Comparison of ENCODE assay signal across 17 cellular contexts in the genomic region with DNA sequence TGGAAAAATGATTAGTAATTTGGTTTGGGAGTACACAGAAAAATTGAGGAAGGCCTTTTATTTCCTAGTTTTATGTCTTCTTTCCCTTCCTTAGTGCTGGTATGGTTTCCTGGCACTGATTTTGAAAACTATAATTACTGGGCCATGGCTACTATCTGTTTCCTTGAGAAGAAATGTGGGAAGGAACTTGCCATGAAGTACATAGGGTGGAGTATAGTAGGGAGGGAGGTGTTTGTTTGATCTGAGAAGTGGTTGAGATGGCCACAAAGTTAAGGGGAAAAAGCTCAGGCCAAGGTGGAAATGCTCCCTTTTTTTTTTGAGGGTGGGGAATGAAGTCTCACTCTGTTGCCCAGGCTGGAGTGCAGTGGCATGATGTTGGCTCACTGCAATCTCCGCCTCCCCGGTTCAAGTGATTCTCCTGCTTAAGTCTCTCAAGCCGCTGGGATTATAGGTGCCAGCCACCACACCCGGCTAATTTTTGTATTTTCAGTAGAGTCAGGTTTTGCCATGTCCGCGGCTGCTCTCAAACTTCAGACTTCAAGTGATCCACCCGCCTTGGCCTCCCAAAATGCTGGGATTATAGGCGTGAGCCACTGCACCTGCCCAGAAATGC. TPM values are rescaled to one million over a fixed set of nuclear protein-coding genes. Genes with fewer than 3 reads are reported as not detected.
DNase-seq lines count a peak whose midpoint lies in the region; ATAC-seq, FAIRE-seq and TF ChIP-seq lines count a peak whose summit lies in the region.
"Had no signal": no experiment of that assay in that cellular context is flagged by ENCODE, and none has a peak within 500 bp of the region (broad histone marks: within the 10 kb centered on the region; RNA-seq: fewer than 3 reads in every experiment).

No MANE protein-coding gene starts in this region.

- H3K36me3 ChIP-seq in GM23248 (ENCODE audit: low read depth) = no peaks in the 10 kb centered on the region
- no peaks in the 10 kb centered on the region for H3K36me3 ChIP-seq in K562 (ENCODE audit: control insufficient read depth, insufficient read depth, low read length)
- H3K36me3 ChIP-seq in tibial nerve = no peaks in the 10 kb centered on the region
- H3K36me3 ChIP-seq: right lobe of liver had no signal

- H3K79me2 ChIP-seq in GM23248 (ENCODE audit: insufficient read depth) (no peaks in the 10 kb centered on the region), K562 (ENCODE audit: control insufficient read depth, insufficient read depth, low read length) (no peaks in the 10 kb centered on the region)

- CTCF ChIA-PET in K562 (lab: Yijun Ruan, JAX; ENCODE audit: low intra/inter-chr PET ratio) = no interaction called here

- H3K9me3 Mint-ChIP-seq in nephron progenitor cell = no peaks in the 10 kb centered on the region
- H3K9me3 Mint-ChIP-seq: HFFc6 had no signal

- H3K4me1 ChIP-seq in GM23248 (ENCODE audit: insufficient read depth) (peaks cover 10% of the 10 kb centered on the region; the same call in 1 of the 2 replicates), K562 (replicated peaks in 1 of 2; ENCODE audit: control insufficient read depth in 2 of 2, insufficient read depth in 2 of 2, low read length in 2 of 2) (peaks cover 11 to 14% of the 10 kb centered on the region in 2 experiments), tibial nerve (peaks cover 0 to 40% (median 20%) of the 10 kb centered on the region in 4 donors)

- H4K20me1 ChIP-seq in GM23248 (ENCODE audit: insufficient read depth) = no peaks in the 10 kb centered on the region
- H4K20me1 ChIP-seq in K562 (replicated peaks; ENCODE audit: control insufficient read depth, insufficient read depth, low read length) = no peaks in the 10 kb centered on the region

- peaks cover 13% of the 10 kb centered on the region for H3K27me3 Mint-ChIP-seq in nephron progenitor cell (ENCODE audit: low read depth, poor library complexity)

- no peaks in the 10 kb centered on the region for H3K9me1 ChIP-seq in K562 (ENCODE audit: control insufficient read depth, insufficient read depth, low read length)

- POLR2A ChIA-PET in K562 (lab: Yijun Ruan, JAX) = interaction anchor here (1.3 to 2.0 kb wide), 6 partner anchors 12 to 31 kb away, joined by 3 to 8 read pairs (median 6); a partner anchor contains a TSS

- DNase-seq in GM23248 (no peak), K562 (ENCODE audit: extremely low read depth in 1 of 4, low spot score in 3 of 4) (no peak), nephron progenitor cell (no peak), tibial nerve (ENCODE audit: low spot score in 2 of 2) (no peak)
- DNase-seq in activated CD8-positive, alpha-beta memory T cell treated with anti-CD3 and anti-CD28 coated beads, Interleukin-2, amount 50 U/mL, for 48 hours = no peak
- DNase-seq: activated naive CD4-positive, alpha-beta T cell treated with anti-CD3 and anti-CD28 coated beads, Interleukin-2, amount 50 U/mL, for 16 hours; foreskin keratinocyte; GF-D8; HFFc6; IMR-90; mesenchymal stem cell; NCI-H2107; right lobe of liver; stimulated activated CD4-positive, alpha-beta T cell treated with anti-CD3 and anti-CD28 coated beads, Interleukin-4, amount 100 ng/mL, for 24 hours had no signal

- TF ChIP-seq RAD21 in K562 (CRISPR knock-in tag; conservative IDR thresholded peaks at IDR 0.05 in 1 of 2, IDR thresholded peaks at IDR 0.05 in 1 of 2) = no peak

- H3K9me3 ChIP-seq in GM23248 (ENCODE audit: low read depth) (no peaks in the 10 kb centered on the region), K562 (replicated peaks; ENCODE audit: control insufficient read depth, insufficient read depth, low read depth, low read length) (no peaks in the 10 kb centered on the region), tibial nerve (no peaks in the 10 kb centered on the region)
- H3K9me3 ChIP-seq: right lobe of liver had no signal

- peaks cover 15% of the 10 kb centered on the region for H3K4me1 Mint-ChIP-seq in nephron progenitor cell

- BruUV-seq in K562 (replicated peaks; lab: Mats Ljungman, UMichigan) = no TSS peak

- intact Hi-C loops in K562 (cut with micrococcal nuclease) = loop anchor here (10.0 kb wide), 1 partner anchor 285 kb away; no protein-coding TSS in a partner anchor

- H2AFZ ChIP-seq in GM23248 (peak overlapping the region; percentile 10; the same call in 1 of the 2 replicates), K562 (ENCODE audit: low read depth, low read length) (peak overlapping the region; percentile 22; the same call in 1 of the 2 replicates)

- H3K27ac ChIP-seq in GM23248 = no peak overlapping the region
- peak overlapping the region; percentile 25; the same call in 1 of the 3 replicates for H3K27ac ChIP-seq in K562 (ENCODE audit: extremely low read depth, low read depth, low read length)
- peak overlapping the region in 2 of 4 donors; percentile 65 to 92 for H3K27ac ChIP-seq in tibial nerve
- H3K27ac ChIP-seq: foreskin keratinocyte had no signal

- peaks cover 14% of the 10 kb centered on the region for H3F3A ChIP-seq in GM23248 (ENCODE audit: insufficient read depth)

- 91 to 93% methylated on average over 7 to 8 of the region's 8 CpGs for WGBS in GM23248 (ENCODE audit: low coverage in 1 of 2, low lambda C conversion rate in 2 of 2, missing lambda C conversion rate in 2 of 2), 2 experiments
- 93% methylated on average over 4 of the region's 8 CpGs for WGBS in K562 (ENCODE audit: insufficient coverage, low coverage, missing lambda C conversion rate)
- WGBS in tibial nerve, 2 donors = 82 to 85% methylated on average over 8 of the region's 8 CpGs

- no peak overlapping the region for H3K4me3 ChIP-seq in GM23248
- no peak overlapping the region for H3K4me3 ChIP-seq in K562
- H3K4me3 ChIP-seq in tibial nerve = no peak overlapping the region
- H3K4me3 ChIP-seq: right lobe of liver had no signal

- no peak for FAIRE-seq in K562 (lab: Jason Lieb, UNC)

- no peaks in the 10 kb centered on the region for H3K36me3 Mint-ChIP-seq in nephron progenitor cell (ENCODE audit: low read depth)

- no peaks in the 10 kb centered on the region for H3K9me2 ChIP-seq in GM23248 (ENCODE audit: insufficient read depth)

- H3K27ac Mint-ChIP-seq in nephron progenitor cell = peak overlapping the region; percentile 46
- H3K27ac Mint-ChIP-seq: HFFc6 had no signal

- TF ChIP-seq CTCF in K562 (IDR thresholded peaks at IDR 0.05 in 2 of 3, conservative IDR thresholded peaks at IDR 0.05 in 1 of 3; ENCODE audit: insufficient read depth in 2 of 3, low read depth in 1 of 3, low read length in 3 of 3) (no peak), nephron progenitor cell (IDR thresholded peaks at IDR 0.05) (no peak), tibial nerve (IDR thresholded peaks at IDR 0.05) (no peak)

- TF ChIP-seq EP300 in K562 (IDR thresholded peaks at IDR 0.05; ENCODE audit: low read length) (no peak), tibial nerve (IDR thresholded peaks at IDR 0.05) (peak in 1 of 2 donors; percentile 25)

- H3K9ac ChIP-seq in GM23248 (no peak overlapping the region), K562 (ENCODE audit: insufficient read depth in 1 of 2, low read depth in 2 of 2, low read length in 2 of 2) (no peak overlapping the region)

- no peaks in the 10 kb centered on the region for H3K27me3 ChIP-seq in GM23248 (replicated peaks; ENCODE audit: insufficient read depth)
- H3K27me3 ChIP-seq in K562 (ENCODE audit: control insufficient read depth in 2 of 2, insufficient read depth in 2 of 2, low read length in 2 of 2) = no peaks in the 10 kb centered on the region
- H3K27me3 ChIP-seq in tibial nerve = no peaks in the 10 kb centered on the region
- H3K27me3 ChIP-seq: foreskin keratinocyte, right lobe of liver had no signal

- TF ChIP-seq POLR2A in K562 (conservative IDR thresholded peaks at IDR 0.05) = no peak
- no peak for TF ChIP-seq POLR2A in tibial nerve (IDR thresholded peaks at IDR 0.05)

- no peak overlapping the region for H3K4me3 Mint-ChIP-seq in nephron progenitor cell
- H3K4me3 Mint-ChIP-seq: HFFc6 had no signal

- ATAC-seq in K562 = no peak
- no peak for ATAC-seq in HG02759 (IDR thresholded peaks at IDR 0.05; ENCODE audit: unreplicated experiment)
- ATAC-seq: activated CD4-positive, CD25-positive, alpha-beta regulatory T cell treated with anti-CD3 and anti-CD28 coated beads, Interleukin-2, amount 50 U/mL, for 24 hours; foreskin keratinocyte; right lobe of liver had no signal

- H3K4me2 ChIP-seq in GM23248 (ENCODE audit: unreplicated experiment) = no peak overlapping the region
- no peak overlapping the region for H3K4me2 ChIP-seq in K562 (ENCODE audit: insufficient read depth, low read length)

- in situ Hi-C loops in GM23248 (cut with MboI) = no loop called here
- in situ Hi-C loops in K562 (cut with MboI) = loop anchor here (5.0 kb wide), 1 partner anchor 163 kb away; a partner anchor contains a TSS

RNA-seq across cellular contexts. Expression of a gene that starts 11.3 kb away (rescaled TPM):
- not detected in 2 replicates for total RNA-seq in GM23248 (2014; rRNA removed; shearing (Covaris generic))
- polyA plus RNA-seq in GM23248 (2016; fragmentation: Nextera tagmentation; extraction: Ambion mirVana) (not detected in 2 replicates), K562 (2011; rRNA removed) (3.2 and 6.6 TPM in 2 replicates), K562 (2014; fragmentation: Illumina TruSeq; extraction: Trizol) (2.7 and 3.0 TPM in 2 replicates), K562 (2014; fragmentation: Nextera tagmentation; extraction: Ambion mirVana) (1 to 10 TPM; 1.0 to 1.3 TPM), K562 (2014; rRNA removed) (2.4 and 5.5 TPM in 2 replicates)
- total RNA-seq in K562 (2011; cell fraction: chromatin; rRNA removed; ENCODE audit: low replicate concordance) = 6.4 and 7.7 TPM in 2 replicates
- 5.4 and 7.8 TPM in 2 replicates for total RNA-seq in K562 (2011; cell fraction: nucleolus; rRNA removed)
- total RNA-seq in K562 (2011; cell fraction: nucleoplasm; rRNA removed) = 6.4 and 6.9 TPM in 2 replicates
- total RNA-seq in K562 (2014; rRNA removed) (1.1 and 2.5 TPM in 2 replicates), K562 (2014; rRNA removed; fragmentation: Illumina TruSeq; extraction: Trizol) (2.1 and 3.3 TPM in 2 replicates), K562 (2015; rRNA removed; fragmentation: Illumina TruSeq; extraction: Trizol) (1.9 and 2.9 TPM in 2 replicates), K562 (2021) (2.1 and 2.9 TPM in 2 replicates), tibial nerve (not detected)
- polyA plus RNA-seq in K562 (2011; cell fraction: cytosol; rRNA removed) = 3.0 and 4.6 TPM in 2 replicates
- polyA plus RNA-seq in K562 (2011; cell fraction: nucleus; rRNA removed) = 3.7 and 5.5 TPM in 2 replicates
- polyA plus RNA-seq in K562 (2012) = 2.9 and 4.8 TPM in 2 replicates
- polyA minus RNA-seq in K562 (2011; rRNA and poly(A)+ RNA removed) = 4.3 and 4.5 TPM in 2 replicates
- polyA minus RNA-seq in K562 (2011; cell fraction: cytosol; rRNA and poly(A)+ RNA removed) = 0.73 and 2.8 TPM in 2 replicates
- 2.3 and 2.7 TPM in 2 replicates for polyA minus RNA-seq in K562 (2011; cell fraction: nucleus; rRNA and poly(A)+ RNA removed)
- total RNA-seq: foreskin keratinocyte; HFFc6; IMR-90; T-helper 1 cell treated with Interleukin-12 subunit alpha and Interleukin-12 subunit beta and Interleukin-4 antibody, amounts not matched to agents 30 ng/mL and 1 ng/mL, for 36 hours had no signal
- polyA plus RNA-seq: foreskin keratinocyte, IMR-90 had no signal

RNA-seq across cellular contexts. Expression of a gene that starts 13.9 kb away (rescaled TPM):
- 221 and 263 TPM in 2 replicates for total RNA-seq in GM23248 (2014; rRNA removed; shearing (Covaris generic))
- polyA plus RNA-seq in GM23248 (2016; fragmentation: Nextera tagmentation; extraction: Ambion mirVana) (169 and 180 TPM in 2 replicates), K562 (2011; rRNA removed) (499 and 553 TPM in 2 replicates), K562 (2014; fragmentation: Illumina TruSeq; extraction: Trizol) (253 and 295 TPM in 2 replicates), K562 (2014; fragmentation: Nextera tagmentation; extraction: Ambion mirVana) (100 to 1,000 TPM; 120 to 237 TPM), K562 (2014; rRNA removed) (249 and 259 TPM in 2 replicates)
- total RNA-seq in K562 (2011; cell fraction: chromatin; rRNA removed; ENCODE audit: low replicate concordance) = 1,167 and 1,393 TPM in 2 replicates
- 716 and 782 TPM in 2 replicates for total RNA-seq in K562 (2011; cell fraction: nucleolus; rRNA removed)
- total RNA-seq in K562 (2011; cell fraction: nucleoplasm; rRNA removed) = 756 and 864 TPM in 2 replicates
- total RNA-seq in K562 (2014; rRNA removed) (202 and 226 TPM in 2 replicates), K562 (2014; rRNA removed; fragmentation: Illumina TruSeq; extraction: Trizol) (278 and 307 TPM in 2 replicates), K562 (2015; rRNA removed; fragmentation: Illumina TruSeq; extraction: Trizol) (217 and 235 TPM in 2 replicates), K562 (2021) (257 and 263 TPM in 2 replicates), tibial nerve (1,000 to 10,000 TPM; 1,863 to 2,525 (median 2,185) TPM)
- polyA plus RNA-seq in K562 (2011; cell fraction: cytosol; rRNA removed) = 244 and 270 TPM in 2 replicates
- 1,140 and 1,617 TPM in 2 replicates for polyA plus RNA-seq in K562 (2011; cell fraction: nucleus; rRNA removed)
- polyA plus RNA-seq in K562 (2012) = 256 and 452 TPM in 2 replicates
- polyA minus RNA-seq in K562 (2011; rRNA and poly(A)+ RNA removed) = 595 and 605 TPM in 2 replicates
- polyA minus RNA-seq in K562 (2011; cell fraction: cytosol; rRNA and poly(A)+ RNA removed) = 116 and 223 TPM in 2 replicates
- 667 and 1,436 TPM in 2 replicates for polyA minus RNA-seq in K562 (2011; cell fraction: nucleus; rRNA and poly(A)+ RNA removed)

RNA-seq across cellular contexts. Expression of a gene that starts 45.7 kb away (rescaled TPM):
- 17.4 and 24.2 TPM in 2 replicates for total RNA-seq in GM23248 (2014; rRNA removed; shearing (Covaris generic))
- polyA plus RNA-seq in GM23248 (2016; fragmentation: Nextera tagmentation; extraction: Ambion mirVana) = 34.7 and 37.9 TPM in 2 replicates
- total RNA-seq in K562 (2011; cell fraction: chromatin; rRNA removed; ENCODE audit: low replicate concordance) = 13.4 and 16.3 TPM in 2 replicates
- total RNA-seq in K562 (2011; cell fraction: nucleolus; rRNA removed) = 10.0 TPM in 2 replicates
- 9.5 and 10.3 TPM in 2 replicates for total RNA-seq in K562 (2011; cell fraction: nucleoplasm; rRNA removed)
- total RNA-seq in K562 (2014; rRNA removed) = 28.5 and 29.6 TPM in 2 replicates
- total RNA-seq in K562 (2014; rRNA removed; fragmentation: Illumina TruSeq; extraction: Trizol) = 38.6 and 48.4 TPM in 2 replicates
- total RNA-seq in K562 (2015; rRNA removed; fragmentation: Illumina TruSeq; extraction: Trizol) = 35.2 and 38.2 TPM in 2 replicates
- total RNA-seq in K562 (2021) = 17.3 and 21.1 TPM in 2 replicates
- 31.0 and 39.4 TPM in 2 replicates for polyA plus RNA-seq in K562 (2011; rRNA removed)
- polyA plus RNA-seq in K562 (2011; cell fraction: cytosol; rRNA removed) = 20.4 and 22.2 TPM in 2 replicates
- 18.8 and 22.7 TPM in 2 replicates for polyA plus RNA-seq in K562 (2011; cell fraction: nucleus; rRNA removed)
- polyA plus RNA-seq in K562 (2012) = 37.6 and 38.4 TPM in 2 replicates
- polyA plus RNA-seq in K562 (2014; fragmentation: Illumina TruSeq; extraction: Trizol) = 47.6 and 47.9 TPM in 2 replicates
- 10 to 100 TPM; 14.6 to 21.7 TPM for polyA plus RNA-seq in K562 (2014; fragmentation: Nextera tagmentation; extraction: Ambion mirVana)
- polyA plus RNA-seq in K562 (2014; rRNA removed) = 36.1 and 48.4 TPM in 2 replicates
- polyA minus RNA-seq in K562 (2011; rRNA and poly(A)+ RNA removed) = 13.5 and 15.8 TPM in 2 replicates
- 8.9 and 9.3 TPM in 2 replicates for polyA minus RNA-seq in K562 (2011; cell fraction: cytosol; rRNA and poly(A)+ RNA removed)
- 7.8 and 13.4 TPM in 2 replicates for polyA minus RNA-seq in K562 (2011; cell fraction: nucleus; rRNA and poly(A)+ RNA removed)
- 10 to 100 TPM; 20.1 to 33.1 (median 28.9) TPM for total RNA-seq in tibial nerve

RNA-seq across cellular contexts. Expression of a gene that starts 45.9 kb away (rescaled TPM):
- total RNA-seq in GM23248 (2014; rRNA removed; shearing (Covaris generic)) = 0.25 and 1.3 TPM in 2 replicates
- 1.9 and 2.3 TPM in 2 replicates for polyA plus RNA-seq in GM23248 (2016; fragmentation: Nextera tagmentation; extraction: Ambion mirVana)
- 1.7 and 2.2 TPM in 2 replicates for total RNA-seq in K562 (2011; cell fraction: chromatin; rRNA removed; ENCODE audit: low replicate concordance)
- total RNA-seq in K562 (2011; cell fraction: nucleolus; rRNA removed) = 2.3 and 3.2 TPM in 2 replicates
- total RNA-seq in K562 (2011; cell fraction: nucleoplasm; rRNA removed) = 2.1 and 2.3 TPM in 2 replicates
- total RNA-seq in K562 (2014; rRNA removed) = 0.41 and 0.86 TPM in 2 replicates
- total RNA-seq in K562 (2014; rRNA removed; fragmentation: Illumina TruSeq; extraction: Trizol) = 0.18 and 0.38 TPM in 2 replicates
- 0.43 and 0.45 TPM in 2 replicates for total RNA-seq in K562 (2015; rRNA removed; fragmentation: Illumina TruSeq; extraction: Trizol)
- 0.89 and 1.6 TPM in 2 replicates for total RNA-seq in K562 (2021)
- polyA plus RNA-seq in K562 (2011; rRNA removed) = 0.81 and 1.0 TPM in 2 replicates
- 0.80 and 1.2 TPM in 2 replicates for polyA plus RNA-seq in K562 (2011; cell fraction: cytosol; rRNA removed)
- 3.0 and 4.9 TPM in 2 replicates for polyA plus RNA-seq in K562 (2011; cell fraction: nucleus; rRNA removed)
- 0.68 and 1.0 TPM in 2 replicates for polyA plus RNA-seq in K562 (2012)
- 0.80 and 0.91 TPM in 2 replicates for polyA plus RNA-seq in K562 (2014; fragmentation: Illumina TruSeq; extraction: Trizol)
- under 1 TPM; 0.06 to 0.07 TPM for polyA plus RNA-seq in K562 (2014; fragmentation: Nextera tagmentation; extraction: Ambion mirVana)
- 0.64 and 0.81 TPM in 2 replicates for polyA plus RNA-seq in K562 (2014; rRNA removed)
- polyA minus RNA-seq in K562 (2011; rRNA and poly(A)+ RNA removed) = 0.49 and 0.72 TPM in 2 replicates
- 0.38 and 1.2 TPM in 2 replicates for polyA minus RNA-seq in K562 (2011; cell fraction: cytosol; rRNA and poly(A)+ RNA removed)
- polyA minus RNA-seq in K562 (2011; cell fraction: nucleus; rRNA and poly(A)+ RNA removed) = 1.9 and 2.0 TPM in 2 replicates
- 1 to 10 TPM in 2 of 4 donors, under 1 TPM in 2; 0.39 to 2.4 (median 1.3) TPM for total RNA-seq in tibial nerve

RNA-seq across cellular contexts. Expression of a gene that starts 52.4 kb away (rescaled TPM):
- total RNA-seq in GM23248 (2014; rRNA removed; shearing (Covaris generic)) = 26.1 and 36.5 TPM in 2 replicates
- polyA plus RNA-seq in GM23248 (2016; fragmentation: Nextera tagmentation; extraction: Ambion mirVana) (18.3 TPM in 2 replicates), K562 (2011; rRNA removed) (20.6 and 26.5 TPM in 2 replicates), K562 (2014; fragmentation: Illumina TruSeq; extraction: Trizol) (10.5 and 12.5 TPM in 2 replicates), K562 (2014; fragmentation: Nextera tagmentation; extraction: Ambion mirVana) (1 to 10 TPM; 4.6 to 9.2 TPM), K562 (2014; rRNA removed) (13.5 and 16.1 TPM in 2 replicates)
- total RNA-seq in K562 (2011; cell fraction: chromatin; rRNA removed; ENCODE audit: low replicate concordance) = 5.2 and 6.2 TPM in 2 replicates
- total RNA-seq in K562 (2011; cell fraction: nucleolus; rRNA removed) = 4.7 and 4.8 TPM in 2 replicates
- 8.9 and 14.7 TPM in 2 replicates for total RNA-seq in K562 (2011; cell fraction: nucleoplasm; rRNA removed)
- total RNA-seq in K562 (2014; rRNA removed) (7.4 and 10.7 TPM in 2 replicates), K562 (2014; rRNA removed; fragmentation: Illumina TruSeq; extraction: Trizol) (10.0 and 11.0 TPM in 2 replicates), K562 (2015; rRNA removed; fragmentation: Illumina TruSeq; extraction: Trizol) (11.7 and 12.9 TPM in 2 replicates), K562 (2021) (15.7 and 16.4 TPM in 2 replicates), tibial nerve (10 to 100 TPM; 30.8 to 57.1 (median 41.5) TPM)
- polyA plus RNA-seq in K562 (2011; cell fraction: cytosol; rRNA removed) = 23.9 and 30.3 TPM in 2 replicates
- 5.3 and 5.5 TPM in 2 replicates for polyA plus RNA-seq in K562 (2011; cell fraction: nucleus; rRNA removed)
- polyA plus RNA-seq in K562 (2012) = 4.7 and 8.4 TPM in 2 replicates
- polyA minus RNA-seq in K562 (2011; rRNA and poly(A)+ RNA removed) = 17.0 and 21.0 TPM in 2 replicates
- 11.1 and 12.0 TPM in 2 replicates for polyA minus RNA-seq in K562 (2011; cell fraction: cytosol; rRNA and poly(A)+ RNA removed)
- 1.8 and 3.0 TPM in 2 replicates for polyA minus RNA-seq in K562 (2011; cell fraction: nucleus; rRNA and poly(A)+ RNA removed)
